In genomic region chr10:122474145-122474739, GRCh38 we compare ENCODE assay signal across 10 cellular contexts. TPM values are rescaled to one million over a fixed set of nuclear protein-coding genes. Genes with fewer than 3 reads are reported as not detected.
DNase-seq lines count a peak whose midpoint lies in the region; ATAC-seq and TF ChIP-seq lines count a peak whose summit lies in the region.
"Had no signal": no experiment of that assay in that cellular context is flagged by ENCODE, and none has a peak within 500 bp of the region (broad histone marks: within the 10 kb centered on the region; RNA-seq: fewer than 3 reads in every experiment).

No MANE protein-coding gene starts in this region.

- peaks cover 32 to 72% (median 48%) of the 10 kb centered on the region in 10 experiments for H3K4me1 ChIP-seq in BLaER1 treated with 17β-estradiol and CSF1 and Interleukin-3, amounts not matched to agents 10 nM and 100 nM
- H3K4me1 ChIP-seq in ascending aorta (peaks cover 8 to 42% of the 10 kb centered on the region in 2 donors), trophoblast cell (ENCODE audit: control insufficient read depth in 1 of 2, insufficient read depth in 2 of 2, low read length in 2 of 2) (peaks cover 23 to 32% of the 10 kb centered on the region in 2 experiments)

- no peak overlapping the region for H3K4me3 Mint-ChIP-seq in natural killer cell

- H3K18ac ChIP-seq in trophoblast cell (ENCODE audit: low read length) = peak overlapping the region; percentile 23

- intact Hi-C loops in ascending aorta (cut with DNase I) = loop anchor here (2.0 kb wide), 1 partner anchor 19 kb away; no protein-coding TSS in a partner anchor
- intact Hi-C loops in left cardiac atrium (cut with DNase I) = no loop called here
- intact Hi-C loops in natural killer cell (cut with micrococcal nuclease) = no loop called here

- no peaks in the 10 kb centered on the region for H3K36me3 ChIP-seq in BLaER1 treated with 17β-estradiol and CSF1 and Interleukin-3, amounts not matched to agents 10 nM and 100 nM
- H3K36me3 ChIP-seq in ascending aorta (no peaks in the 10 kb centered on the region), trophoblast cell (ENCODE audit: control insufficient read depth in 1 of 2, insufficient read depth in 2 of 2, low read length in 2 of 2) (no peaks in the 10 kb centered on the region)

- peaks cover 5 to 6% of the 10 kb centered on the region in 2 donors for H3K4me1 Mint-ChIP-seq in natural killer cell

- H2BK120ac ChIP-seq in trophoblast cell (ENCODE audit: insufficient read depth, low read length, poor library complexity) = peak overlapping the region; percentile 44

- peak overlapping the region; percentile 10 for H3K14ac ChIP-seq in trophoblast cell (ENCODE audit: low read length)

- no CpG with 5 or more reads among the region's 15 CpGs for WGBS in trophoblast cell (ENCODE audit: extremely low coverage, insufficient coverage, insufficient read length)

- H3K79me1 ChIP-seq in trophoblast cell (ENCODE audit: low read length) = peaks cover 25% of the 10 kb centered on the region

- H3K27me3 Mint-ChIP-seq in natural killer cell (ENCODE audit: low read depth in 2 of 2) = peaks cover 19 to 37% of the 10 kb centered on the region in 2 donors

- peak overlapping the region in 10 of 11 experiments; percentile 25 to 83 (median 79); a peak in 19 of 22 replicates for H3K27ac ChIP-seq in BLaER1 treated with 17β-estradiol and CSF1 and Interleukin-3, amounts not matched to agents 10 nM and 100 nM
- H3K27ac ChIP-seq in ascending aorta = peak overlapping the region; percentile 80 to 90
- H3K27ac ChIP-seq in trophoblast cell (ENCODE audit: low read depth, low read length) = peak overlapping the region; percentile 93

- H3K27ac Mint-ChIP-seq in natural killer cell = no peak overlapping the region

- peak overlapping the region; percentile 15 for H2BK12ac ChIP-seq in trophoblast cell (ENCODE audit: low read length)

- no peaks in the 10 kb centered on the region for H3K9me3 Mint-ChIP-seq in natural killer cell

- H2BK5ac ChIP-seq in trophoblast cell (ENCODE audit: low read depth, low read length, poor library complexity) = peak overlapping the region; percentile 15

- no peak overlapping the region for H4K12ac ChIP-seq in trophoblast cell (ENCODE audit: low read depth, low read length)

- H4K20me1 ChIP-seq in BLaER1 treated with 17β-estradiol and CSF1 and Interleukin-3, amounts not matched to agents 10 nM and 100 nM = no peaks in the 10 kb centered on the region

- peaks cover 0 to 4% (median 0%) of the 10 kb centered on the region in 11 experiments; a peak in 1 of 22 replicates for H3K9me3 ChIP-seq in BLaER1 treated with 17β-estradiol and CSF1 and Interleukin-3, amounts not matched to agents 10 nM and 100 nM (replicated peaks in 1 of 11)
- H3K9me3 ChIP-seq in ascending aorta (no peaks in the 10 kb centered on the region), trophoblast cell (ENCODE audit: insufficient read depth, low read depth, low read length) (no peaks in the 10 kb centered on the region)

- H3K36me3 Mint-ChIP-seq in natural killer cell = no peaks in the 10 kb centered on the region

- peak; percentile 72 to 85 for ATAC-seq in left cardiac atrium
- no peak for ATAC-seq in natural killer cell
- no peak for ATAC-seq in HG02763 (IDR thresholded peaks at IDR 0.05; ENCODE audit: unreplicated experiment)

- H4K91ac ChIP-seq in trophoblast cell (ENCODE audit: low read depth, low read length) = peak overlapping the region; percentile 65

- peak overlapping the region in 7 of 10 experiments; percentile 33 to 53 (median 46); a peak in 11 of 20 replicates for H3K4me3 ChIP-seq in BLaER1 treated with 17β-estradiol and CSF1 and Interleukin-3, amounts not matched to agents 10 nM and 100 nM
- H3K4me3 ChIP-seq in ascending aorta (peak overlapping the region; percentile 8 to 47), trophoblast cell (ENCODE audit: low read depth, low read length) (no peak overlapping the region)

- H4K8ac ChIP-seq in trophoblast cell (ENCODE audit: low read depth, low read length) = peak overlapping the region; percentile 47

- no peaks in the 10 kb centered on the region for H3K79me2 ChIP-seq in trophoblast cell (ENCODE audit: control insufficient read depth, insufficient read depth, low read length, poor library complexity)

- H2AK5ac ChIP-seq in trophoblast cell (ENCODE audit: low read length) = no peak overlapping the region

- no peaks in the 10 kb centered on the region for H3K27me3 ChIP-seq in BLaER1 treated with 17β-estradiol and CSF1 and Interleukin-3, amounts not matched to agents 10 nM and 100 nM
- H3K27me3 ChIP-seq in ascending aorta (no peaks in the 10 kb centered on the region), trophoblast cell (ENCODE audit: insufficient read depth, low read length) (no peaks in the 10 kb centered on the region)

- H2AFZ ChIP-seq in trophoblast cell (ENCODE audit: insufficient read depth, low read length, poor library complexity) = no peak overlapping the region

- peak overlapping the region; percentile 76 to 95 (median 88) for H3K4me2 ChIP-seq in BLaER1 treated with 17β-estradiol and CSF1 and Interleukin-3, amounts not matched to agents 10 nM and 100 nM
- no peak overlapping the region for H3K4me2 ChIP-seq in trophoblast cell (ENCODE audit: low read length)

- no peak overlapping the region for H3K23ac ChIP-seq in trophoblast cell (ENCODE audit: low read length)

- H3K9ac ChIP-seq in BLaER1 treated with 17β-estradiol and CSF1 and Interleukin-3, amounts not matched to agents 10 nM and 100 nM = peak overlapping the region in 10 of 11 experiments; percentile 44 to 74 (median 71); a peak in 18 of 22 replicates
- H3K9ac ChIP-seq in trophoblast cell (ENCODE audit: low read length) = no peak overlapping the region

- no peak for DNase-seq in ascending aorta (ENCODE audit: low spot score in 2 of 2)
- DNase-seq in left cardiac atrium = peak; percentile 64
- no peak for DNase-seq in trophoblast cell
- DNase-seq in natural killer cell = no peak
- no peak for DNase-seq in iPS-NIHi11 (ENCODE audit: low spot score)
- no peak for DNase-seq in NOMO-1 (lab: John Stamatoyannopoulos, UW; ENCODE audit: unreplicated experiment in 2 of 2)

- TF ChIP-seq CTCF in ascending aorta (IDR thresholded peaks at IDR 0.05) (no peak), natural killer cell (IDR thresholded peaks at IDR 0.05) (no peak)

- no peak overlapping the region for H3K4ac ChIP-seq in trophoblast cell (ENCODE audit: low read depth, low read length)

RNA-seq across cellular contexts. Expression of gene HTRA1, which starts 12.9 kb away (rescaled TPM):
- total RNA-seq in ascending aorta (112 TPM), left cardiac atrium (10 to 100 TPM; 69.4 to 73.5 TPM), natural killer cell (not detected)
- 135 and 141 TPM in 2 replicates for polyA plus RNA-seq in trophoblast cell (2013)
- total RNA-seq: T-helper 1 cell treated with Interleukin-12 subunit alpha and Interleukin-12 subunit beta and Interleukin-4 antibody, amounts not matched to agents 30 ng/mL and 1 ng/mL, for 36 hours had no signal

RNA-seq across cellular contexts. Expression of gene ARMS2, which starts 19.8 kb away (rescaled TPM):
- total RNA-seq in ascending aorta (not detected), left cardiac atrium (not detected), natural killer cell (not detected)
- polyA plus RNA-seq in trophoblast cell (2013) = 0.07 and 0.12 TPM in 2 replicates
- total RNA-seq: T-helper 1 cell treated with Interleukin-12 subunit alpha and Interleukin-12 subunit beta and Interleukin-4 antibody, amounts not matched to agents 30 ng/mL and 1 ng/mL, for 36 hours had no signal
- polyA plus RNA-seq: AG04450 had no signal

Comparison
In these comparisons a context has a peak if more than half of its experiments do, and no peak if none do; other contexts are left out.
1. ATAC-seq: peak in left cardiac atrium (2 of 2); none in natural killer cell (0 of 3) and HG02763 (single experiment).
2. RNA of gene HTRA1, which starts 12.9 kb away (total RNA-seq): 112 TPM in ascending aorta (single experiment) and 69.4 to 73.5 TPM in left cardiac atrium; not detected in natural killer cell; every median in the first group is over 10 times any median in the second.
3. Peak in every context shown above with its lines, with median percentiles within 50 percentile points of each other: H3K27ac ChIP-seq.